Comparison of ENCODE assay signal across 1 cellular context in genomic region chr5:95646569-95647330, GRCh38.
TF ChIP-seq lines count a peak whose summit lies in the region.

RFESD (plus strand) TSS chr5:95646777; CDS start chr5:95652272, 5,495 bp downstream.

TF ChIP-seq in HepG2, 621 proteins besides CTCF, POLR2A, EP300 and RAD21 (continued from another document and continues in another):
- TF ChIP-seq, protein P1, sequence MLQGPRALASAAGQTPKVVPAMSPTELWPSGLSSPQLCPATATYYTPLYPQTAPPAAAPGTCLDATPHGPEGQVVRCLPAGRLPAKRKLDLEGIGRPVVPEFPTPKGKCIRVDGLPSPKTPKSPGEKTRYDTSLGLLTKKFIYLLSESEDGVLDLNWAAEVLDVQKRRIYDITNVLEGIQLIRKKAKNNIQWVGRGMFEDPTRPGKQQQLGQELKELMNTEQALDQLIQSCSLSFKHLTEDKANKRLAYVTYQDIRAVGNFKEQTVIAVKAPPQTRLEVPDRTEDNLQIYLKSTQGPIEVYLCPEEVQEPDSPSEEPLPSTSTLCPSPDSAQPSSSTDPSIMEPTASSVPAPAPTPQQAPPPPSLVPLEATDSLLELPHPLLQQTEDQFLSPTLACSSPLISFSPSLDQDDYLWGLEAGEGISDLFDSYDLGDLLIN (CRISPR knock-in tag; IDR thresholded peaks at IDR 0.05; ENCODE audit: borderline replicate concordance), result peak; percentile 14; the same call in 1 of the 2 replicates
- TF ChIP-seq MYPOP (CRISPR knock-in tag; IDR thresholded peaks at IDR 0.05) (peak; percentile 98), KAT7 (CRISPR knock-in tag; IDR thresholded peaks at IDR 0.05; ENCODE audit: borderline replicate concordance) (peak; percentile 49; the same call in 1 of the 2 replicates), ZNF274 (CRISPR knock-in tag; IDR thresholded peaks at IDR 0.05) (0 out of 2 replicates have a peak, but pooled peaks have one; percentile 44), ZNF138 (CRISPR knock-in tag; IDR thresholded peaks at IDR 0.05; ENCODE audit: low read depth) (0 out of 2 replicates have a peak, but pooled peaks have one; percentile 67), PLRG1 (conservative IDR thresholded peaks at IDR 0.05) (no peak), REPIN1 (CRISPR knock-in tag; IDR thresholded peaks at IDR 0.05; ENCODE audit: borderline replicate concordance, low read depth) (peak; percentile 92), FOXK2 (IDR thresholded peaks at IDR 0.05) (no peak), SP1 (IDR thresholded peaks at IDR 0.05) (no peak), SP1 (CRISPR knock-in tag; IDR thresholded peaks at IDR 0.05) (peak; percentile 94), ZNF746 (CRISPR knock-in tag; IDR thresholded peaks at IDR 0.05) (peak; percentile 68), NR2F6 (IDR thresholded peaks at IDR 0.05) (no peak), NR2F6 (CRISPR knock-in tag; IDR thresholded peaks at IDR 0.05) (peak; percentile 69), PPARG (CRISPR knock-in tag; conservative IDR thresholded peaks at IDR 0.05) (0 out of 2 replicates have a peak, but pooled peaks have one; percentile 46), MIXL1 (CRISPR knock-in tag; IDR thresholded peaks at IDR 0.05) (peak; percentile 76), SATB2 (CRISPR knock-in tag; IDR thresholded peaks at IDR 0.05) (no peak), RBFOX2 (IDR thresholded peaks at IDR 0.05; ENCODE audit: low read depth, low read length) (peak; percentile 80), HNF1A (IDR thresholded peaks at IDR 0.05; ENCODE audit: low read depth) (peak; percentile 84), HNF1A (CRISPR knock-in tag; IDR thresholded peaks at IDR 0.05; ENCODE audit: borderline replicate concordance) (peak; percentile 99), KLF16 (CRISPR knock-in tag; IDR thresholded peaks at IDR 0.05) (peak in 1 of 2 experiments; percentile 91; a peak in 2 of 4 replicates), ZZZ3 (CRISPR knock-in tag; IDR thresholded peaks at IDR 0.05; ENCODE audit: borderline replicate concordance) (0 out of 2 replicates have a peak, but pooled peaks have one; percentile 64), ZNF644 (CRISPR knock-in tag; IDR thresholded peaks at IDR 0.05; ENCODE audit: low read depth) (peak; percentile 36; the same call in 1 of the 2 replicates), ZNF552 (CRISPR knock-in tag; IDR thresholded peaks at IDR 0.05; ENCODE audit: borderline replicate concordance) (peak; percentile 7; the same call in 1 of the 2 replicates), ZNF382 (CRISPR knock-in tag; IDR thresholded peaks at IDR 0.05; ENCODE audit: borderline replicate concordance) (no peak), FOXA1 (IDR thresholded peaks at IDR 0.05) (no peak), FOXA1 (CRISPR knock-in tag; IDR thresholded peaks at IDR 0.05) (peak; percentile 31), AGO1 (IDR thresholded peaks at IDR 0.05; ENCODE audit: low read depth, low read length, poor library complexity, severe bottlenecking) (peak; percentile 30), KDM3A (CRISPR knock-in tag; IDR thresholded peaks at IDR 0.05; ENCODE audit: low read depth) (peak; percentile 96; the same call in 1 of the 2 replicates), TARDBP (CRISPR knock-in tag; IDR thresholded peaks at IDR 0.05) (peak; percentile 90), ZBTB43 (CRISPR knock-in tag; conservative IDR thresholded peaks at IDR 0.05) (no peak; the same call in 1 of the 2 replicates)
- TF ChIP-seq, protein P2, sequence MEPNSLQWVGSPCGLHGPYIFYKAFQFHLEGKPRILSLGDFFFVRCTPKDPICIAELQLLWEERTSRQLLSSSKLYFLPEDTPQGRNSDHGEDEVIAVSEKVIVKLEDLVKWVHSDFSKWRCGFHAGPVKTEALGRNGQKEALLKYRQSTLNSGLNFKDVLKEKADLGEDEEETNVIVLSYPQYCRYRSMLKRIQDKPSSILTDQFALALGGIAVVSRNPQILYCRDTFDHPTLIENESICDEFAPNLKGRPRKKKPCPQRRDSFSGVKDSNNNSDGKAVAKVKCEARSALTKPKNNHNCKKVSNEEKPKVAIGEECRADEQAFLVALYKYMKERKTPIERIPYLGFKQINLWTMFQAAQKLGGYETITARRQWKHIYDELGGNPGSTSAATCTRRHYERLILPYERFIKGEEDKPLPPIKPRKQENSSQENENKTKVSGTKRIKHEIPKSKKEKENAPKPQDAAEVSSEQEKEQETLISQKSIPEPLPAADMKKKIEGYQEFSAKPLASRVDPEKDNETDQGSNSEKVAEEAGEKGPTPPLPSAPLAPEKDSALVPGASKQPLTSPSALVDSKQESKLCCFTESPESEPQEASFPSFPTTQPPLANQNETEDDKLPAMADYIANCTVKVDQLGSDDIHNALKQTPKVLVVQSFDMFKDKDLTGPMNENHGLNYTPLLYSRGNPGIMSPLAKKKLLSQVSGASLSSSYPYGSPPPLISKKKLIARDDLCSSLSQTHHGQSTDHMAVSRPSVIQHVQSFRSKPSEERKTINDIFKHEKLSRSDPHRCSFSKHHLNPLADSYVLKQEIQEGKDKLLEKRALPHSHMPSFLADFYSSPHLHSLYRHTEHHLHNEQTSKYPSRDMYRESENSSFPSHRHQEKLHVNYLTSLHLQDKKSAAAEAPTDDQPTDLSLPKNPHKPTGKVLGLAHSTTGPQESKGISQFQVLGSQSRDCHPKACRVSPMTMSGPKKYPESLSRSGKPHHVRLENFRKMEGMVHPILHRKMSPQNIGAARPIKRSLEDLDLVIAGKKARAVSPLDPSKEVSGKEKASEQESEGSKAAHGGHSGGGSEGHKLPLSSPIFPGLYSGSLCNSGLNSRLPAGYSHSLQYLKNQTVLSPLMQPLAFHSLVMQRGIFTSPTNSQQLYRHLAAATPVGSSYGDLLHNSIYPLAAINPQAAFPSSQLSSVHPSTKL (CRISPR knock-in tag; IDR thresholded peaks at IDR 0.05), result peak; percentile 90
- TF ChIP-seq, protein P3, sequence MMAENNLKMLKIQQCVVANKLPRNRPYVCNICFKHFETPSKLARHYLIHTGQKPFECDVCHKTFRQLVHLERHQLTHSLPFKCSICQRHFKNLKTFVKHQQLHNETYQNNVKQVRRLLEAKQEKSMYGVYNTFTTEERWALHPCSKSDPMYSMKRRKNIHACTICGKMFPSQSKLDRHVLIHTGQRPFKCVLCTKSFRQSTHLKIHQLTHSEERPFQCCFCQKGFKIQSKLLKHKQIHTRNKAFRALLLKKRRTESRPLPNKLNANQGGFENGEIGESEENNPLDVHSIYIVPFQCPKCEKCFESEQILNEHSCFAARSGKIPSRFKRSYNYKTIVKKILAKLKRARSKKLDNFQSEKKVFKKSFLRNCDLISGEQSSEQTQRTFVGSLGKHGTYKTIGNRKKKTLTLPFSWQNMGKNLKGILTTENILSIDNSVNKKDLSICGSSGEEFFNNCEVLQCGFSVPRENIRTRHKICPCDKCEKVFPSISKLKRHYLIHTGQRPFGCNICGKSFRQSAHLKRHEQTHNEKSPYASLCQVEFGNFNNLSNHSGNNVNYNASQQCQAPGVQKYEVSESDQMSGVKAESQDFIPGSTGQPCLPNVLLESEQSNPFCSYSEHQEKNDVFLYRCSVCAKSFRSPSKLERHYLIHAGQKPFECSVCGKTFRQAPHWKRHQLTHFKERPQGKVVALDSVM (CRISPR knock-in tag; IDR thresholded peaks at IDR 0.05), result no peak
- TF ChIP-seq, protein P4, sequence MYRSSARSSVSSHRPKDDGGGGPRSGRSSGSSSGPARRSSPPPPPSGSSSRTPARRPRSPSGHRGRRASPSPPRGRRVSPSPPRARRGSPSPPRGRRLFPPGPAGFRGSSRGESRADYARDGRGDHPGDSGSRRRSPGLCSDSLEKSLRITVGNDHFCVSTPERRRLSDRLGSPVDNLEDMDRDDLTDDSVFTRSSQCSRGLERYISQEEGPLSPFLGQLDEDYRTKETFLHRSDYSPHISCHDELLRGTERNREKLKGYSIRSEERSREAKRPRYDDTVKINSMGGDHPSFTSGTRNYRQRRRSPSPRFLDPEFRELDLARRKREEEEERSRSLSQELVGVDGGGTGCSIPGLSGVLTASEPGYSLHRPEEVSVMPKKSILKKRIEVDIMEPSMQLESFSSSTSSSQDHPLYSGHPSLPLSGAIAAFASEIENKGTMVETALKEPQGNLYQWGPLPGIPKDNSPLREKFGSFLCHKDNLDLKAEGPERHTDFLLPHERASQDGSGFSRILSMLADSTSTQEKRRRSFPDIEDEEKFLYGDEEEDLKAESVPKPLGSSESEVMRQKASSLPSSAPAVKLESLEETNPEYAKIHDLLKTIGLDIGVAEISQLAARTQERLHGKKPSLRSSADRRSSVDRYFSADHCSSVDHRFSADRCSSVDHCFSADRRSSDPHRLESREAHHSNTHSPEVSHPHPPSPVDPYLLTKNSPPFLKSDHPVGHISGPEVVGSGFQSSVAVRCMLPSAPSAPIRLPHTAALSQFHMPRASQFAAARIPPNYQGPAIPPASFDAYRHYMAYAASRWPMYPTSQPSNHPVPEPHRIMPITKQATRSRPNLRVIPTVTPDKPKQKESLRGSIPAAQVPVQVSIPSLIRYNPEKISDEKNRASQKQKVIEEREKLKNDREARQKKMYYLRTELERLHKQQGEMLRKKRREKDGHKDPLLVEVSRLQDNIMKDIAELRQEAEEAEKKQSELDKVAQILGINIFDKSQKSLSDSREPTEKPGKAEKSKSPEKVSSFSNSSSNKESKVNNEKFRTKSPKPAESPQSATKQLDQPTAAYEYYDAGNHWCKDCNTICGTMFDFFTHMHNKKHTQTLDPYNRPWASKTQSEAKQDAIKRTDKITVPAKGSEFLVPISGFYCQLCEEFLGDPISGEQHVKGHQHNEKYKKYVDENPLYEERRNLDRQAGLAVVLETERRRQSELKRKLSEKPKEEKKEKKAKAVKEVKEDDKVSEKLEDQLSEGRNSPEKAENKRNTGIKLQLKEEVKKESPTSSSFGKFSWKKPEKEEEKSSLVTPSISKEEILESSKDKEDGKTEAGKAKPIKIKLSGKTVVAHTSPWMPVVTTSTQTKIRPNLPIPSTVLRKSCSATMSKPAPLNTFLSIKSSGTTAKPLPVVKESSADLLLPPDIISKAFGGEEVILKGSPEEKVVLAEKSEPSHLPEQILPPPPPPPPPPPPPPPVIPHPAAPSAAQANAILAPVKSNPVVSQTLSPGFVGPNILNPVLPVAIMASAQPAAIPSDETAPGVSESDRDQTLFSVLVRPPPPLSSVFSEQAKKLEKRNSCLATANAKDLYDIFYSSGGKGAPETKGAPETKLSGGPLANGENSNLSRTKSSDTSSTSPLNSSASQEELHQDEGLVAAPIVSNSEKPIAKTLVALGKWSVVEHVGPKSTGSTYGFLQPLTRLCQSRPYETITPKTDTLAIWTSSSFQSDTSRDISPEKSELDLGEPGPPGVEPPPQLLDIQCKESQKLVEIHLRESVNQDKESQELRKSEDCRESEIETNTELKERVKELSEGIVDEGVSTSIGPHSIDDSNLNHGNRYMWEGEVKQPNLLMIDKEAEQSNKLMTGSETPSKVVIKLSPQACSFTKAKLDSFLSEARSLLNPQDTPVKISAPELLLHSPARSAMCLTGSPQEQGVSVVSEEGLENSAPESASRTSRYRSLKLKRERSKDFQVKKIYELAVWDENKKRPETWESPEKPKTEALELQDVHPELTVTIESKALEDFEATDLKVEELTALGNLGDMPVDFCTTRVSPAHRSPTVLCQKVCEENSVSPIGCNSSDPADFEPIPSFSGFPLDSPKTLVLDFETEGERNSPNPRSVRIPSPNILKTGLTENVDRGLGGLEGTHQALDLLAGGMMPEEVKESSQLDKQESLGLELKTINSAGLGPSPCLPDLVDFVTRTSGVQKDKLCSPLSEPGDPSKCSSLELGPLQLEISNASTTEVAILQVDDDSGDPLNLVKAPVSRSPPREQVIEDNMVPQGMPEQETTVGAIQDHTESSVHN (CRISPR knock-in tag; IDR thresholded peaks at IDR 0.05), result no peak
